Comparison of ENCODE assay signal across 27 cellular contexts in genomic region chr17:63487014-63487339, GRCh38. TPM values are rescaled to one million over a fixed set of nuclear protein-coding genes. Genes with fewer than 3 reads are reported as not detected.
"Had no signal": no experiment of that assay in that cellular context is flagged by ENCODE, and none has a peak within 500 bp of the region (broad histone marks: within the 10 kb centered on the region; RNA-seq: fewer than 3 reads in every experiment).

No MANE protein-coding gene starts in this region.

- DNase-seq: dorsolateral prefrontal cortex; effector CD8-positive, alpha-beta T cell; hippocampal formation; naive B cell; psoas muscle; spleen; stimulated activated CD4-positive, alpha-beta T cell treated with anti-CD3 and anti-CD28 coated beads, Interleukin-15, amount 100 ng/mL, for 24 hours; stimulated activated CD4-positive, alpha-beta T cell treated with anti-CD3 and anti-CD28 coated beads, Interleukin-1b, Interleukin-23, amount 100 ng/mL, for 48 hours; stimulated activated CD4-positive, alpha-beta T cell treated with anti-CD3 and anti-CD28 coated beads, Interleukin-4, amount 100 ng/mL, for 24 hours; tibial artery; upper lobe of right lung had no signal

- H3K27me3 ChIP-seq: dorsolateral prefrontal cortex, heart left ventricle, upper lobe of right lung, vagina had no signal

- H3K36me3 ChIP-seq: spleen, upper lobe of right lung, vagina had no signal

- H3K4me1 Mint-ChIP-seq: nephron had no signal

- H3K9me3 Mint-ChIP-seq: naive B cell; nephron; stimulated activated memory B cell treated with anti-CD40 and anti-IgM and Interleukin-4, amounts not matched to agents 10 μg/mL and 1 μg/mL and 100 μg/mL, for 72 hours; stimulated activated naive CD8-positive, alpha-beta T cell treated with anti-CD3 and anti-CD28 coated beads, Interleukin-15, Interleukin-2, amounts not matched to agents 100 ng/mL and 50 ng/mL, for 24 hours had no signal

- H3K27me3 Mint-ChIP-seq: stimulated activated naive CD8-positive, alpha-beta T cell treated with anti-CD3 and anti-CD28 coated beads, Interleukin-15, Interleukin-2, amounts not matched to agents 100 ng/mL and 50 ng/mL, for 24 hours had no signal

- H3K9me3 ChIP-seq: heart left ventricle, psoas muscle, spleen, tibial artery, upper lobe of right lung, vagina had no signal

- H3K27ac Mint-ChIP-seq: nephron; stimulated activated naive CD8-positive, alpha-beta T cell treated with anti-CD3 and anti-CD28 coated beads, Interleukin-15, Interleukin-2, amounts not matched to agents 100 ng/mL and 50 ng/mL, for 24 hours had no signal

- H3K36me3 Mint-ChIP-seq: naive B cell; stimulated activated memory B cell treated with anti-CD40 and anti-IgM and Interleukin-4, amounts not matched to agents 10 μg/mL and 1 μg/mL and 100 μg/mL, for 72 hours had no signal

- H3K4me1 ChIP-seq: psoas muscle, spleen, tibial artery, upper lobe of right lung, vagina had no signal

- H3K27ac ChIP-seq: coronary artery, dorsolateral prefrontal cortex, heart left ventricle, psoas muscle, spleen, tibial artery, upper lobe of right lung, vagina had no signal

- FAIRE-seq: endometrium, frontal cortex, islet of Langerhans had no signal

- H3K4me3 Mint-ChIP-seq: nephron; stimulated activated memory B cell treated with anti-CD40 and anti-IgM and Interleukin-4, amounts not matched to agents 10 μg/mL and 1 μg/mL and 100 μg/mL, for 72 hours; stimulated activated naive CD8-positive, alpha-beta T cell treated with anti-CD3 and anti-CD28 coated beads, Interleukin-15, Interleukin-2, amounts not matched to agents 100 ng/mL and 50 ng/mL, for 24 hours had no signal

- H3K4me3 ChIP-seq: coronary artery, dorsolateral prefrontal cortex, heart left ventricle, psoas muscle, spleen, tibial artery, upper lobe of right lung, vagina had no signal

- ATAC-seq: esophagus mucosa; heart left ventricle; left lobe of liver; psoas muscle; sciatic nerve; stimulated activated memory B cell treated with anti-CD40 and anti-IgM and Interleukin-4, amounts not matched to agents 10 μg/mL and 1 μg/mL and 100 μg/mL, for 72 hours; upper lobe of right lung had no signal

RNA-seq across cellular contexts. Expression of gene KCNH6, which starts 36.2 kb away (rescaled TPM):
- total RNA-seq: esophagus mucosa, fibroblast of lung, frontal cortex, glomerular endothelial cell, heart left ventricle, left lobe of liver, omental fat pad, psoas muscle, sciatic nerve, skeletal muscle tissue, spleen, upper lobe of right lung, vagina had no signal
- polyA plus RNA-seq: fibroblast of lung, psoas muscle, spleen had no signal
